In the genomic region with DNA sequence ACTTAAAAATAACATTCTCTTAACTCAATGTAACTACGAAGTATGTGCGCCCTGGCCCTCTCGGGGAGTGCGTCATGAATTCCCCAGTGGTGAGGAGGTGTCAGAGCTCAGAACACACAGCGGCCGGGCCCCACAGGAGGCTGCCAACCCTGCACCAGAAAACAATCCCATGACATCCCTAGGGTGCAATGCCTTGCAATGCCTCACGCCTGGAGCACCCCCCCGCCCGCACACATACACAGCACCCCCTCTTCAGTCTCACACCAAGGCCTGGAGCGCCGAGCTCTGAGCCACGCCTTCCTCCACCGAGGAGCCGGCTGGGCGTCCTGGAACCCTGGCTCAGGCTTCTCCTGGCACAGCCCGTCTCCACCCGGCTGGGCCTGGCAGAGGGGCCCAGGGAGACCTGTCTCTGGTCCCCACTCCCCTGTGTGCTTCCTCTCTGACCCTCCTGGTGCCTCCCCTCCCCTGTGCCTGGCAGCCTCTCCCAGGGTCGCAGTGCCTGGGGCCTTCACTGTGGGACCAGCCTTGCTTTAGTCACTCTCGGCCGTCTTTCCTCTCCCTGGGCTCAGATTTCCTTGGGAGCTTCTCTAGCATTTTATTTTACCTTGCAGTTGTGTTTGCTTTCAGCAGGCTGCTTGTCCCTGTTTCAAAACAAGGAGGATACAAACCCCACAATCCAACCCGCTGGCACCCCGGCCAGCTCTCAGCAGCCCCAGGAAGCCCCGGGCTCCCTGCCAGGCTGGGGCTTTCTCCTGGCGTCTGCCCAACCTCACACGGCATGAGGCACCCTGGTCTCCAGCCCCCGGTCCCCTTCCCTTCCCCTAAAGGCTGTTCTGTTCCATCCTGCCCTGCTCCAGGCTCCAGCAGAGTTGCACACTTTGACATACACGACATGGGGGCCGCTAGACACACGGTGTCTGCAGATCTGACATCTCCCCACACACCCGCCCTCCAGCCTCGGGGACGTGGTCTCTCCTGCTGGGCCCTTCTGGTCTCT, we compare ENCODE assay signal across 10 cellular contexts.
DNase-seq lines count a peak whose midpoint lies in the region; TF ChIP-seq lines count a peak whose summit lies in the region.
"Had no signal": no experiment of that assay in that cellular context is flagged by ENCODE, and none has a peak within 500 bp of the region (broad histone marks: within the 10 kb centered on the region; RNA-seq: fewer than 3 reads in every experiment).

No MANE protein-coding gene starts in this region.

- TF ChIP-seq CTCF in fibroblast of the aortic adventitia (IDR thresholded peaks at IDR 0.05; ENCODE audit: insufficient read depth, low read length): no peak

- no peak overlapping the region for H3K4me3 ChIP-seq in fibroblast of the aortic adventitia (ENCODE audit: low read depth, low read length)

- in situ Hi-C loops in G401 (cut with HindIII; ENCODE audit: low sequenced_read_pairs): no loop called here

- peak; percentile 43 for DNase-seq in G401 (ENCODE audit: low spot score)
- DNase-seq in NCI-H345 (lab: John Stamatoyannopoulos, UW): peak; percentile 83
- peak; percentile 79 for DNase-seq in fibroblast of the aortic adventitia (ENCODE audit: low read depth)
- DNase-seq in stromal cell of bone marrow (ENCODE audit: low read depth): peak; percentile 48
- no peak for DNase-seq in T1000 (lab: John Stamatoyannopoulos, UW)
- no peak for DNase-seq in activated naive CD4-positive, alpha-beta T cell (lab: John Stamatoyannopoulos, UW)
- no peak for DNase-seq in middle frontal gyrus (ENCODE audit: extremely low spot score, low spot score)
- DNase-seq: activated CD4-positive, alpha-beta T cell treated with anti-CD3 and anti-CD28 coated beads for 48 hours; SHP77 treated with DMSO at 0.1 percent for 48 hours; stimulated activated CD4-positive, alpha-beta T cell treated with anti-CD3 and anti-CD28 coated beads, Interleukin-15, amount 100 ng/mL, for 24 hours had no signal

Comparison
In these comparisons a context has a peak if more than half of its experiments do, and no peak if none do; other contexts are left out.
1. DNase-seq: peak in G401 (single experiment), NCI-H345 (single experiment), fibroblast of the aortic adventitia (single experiment) and stromal cell of bone marrow (single experiment); none in T1000 (single experiment), activated naive CD4-positive, alpha-beta T cell (0 of 4) and middle frontal gyrus (single experiment).